8 cellular contexts compared by ENCODE assay signal in the genomic region with DNA sequence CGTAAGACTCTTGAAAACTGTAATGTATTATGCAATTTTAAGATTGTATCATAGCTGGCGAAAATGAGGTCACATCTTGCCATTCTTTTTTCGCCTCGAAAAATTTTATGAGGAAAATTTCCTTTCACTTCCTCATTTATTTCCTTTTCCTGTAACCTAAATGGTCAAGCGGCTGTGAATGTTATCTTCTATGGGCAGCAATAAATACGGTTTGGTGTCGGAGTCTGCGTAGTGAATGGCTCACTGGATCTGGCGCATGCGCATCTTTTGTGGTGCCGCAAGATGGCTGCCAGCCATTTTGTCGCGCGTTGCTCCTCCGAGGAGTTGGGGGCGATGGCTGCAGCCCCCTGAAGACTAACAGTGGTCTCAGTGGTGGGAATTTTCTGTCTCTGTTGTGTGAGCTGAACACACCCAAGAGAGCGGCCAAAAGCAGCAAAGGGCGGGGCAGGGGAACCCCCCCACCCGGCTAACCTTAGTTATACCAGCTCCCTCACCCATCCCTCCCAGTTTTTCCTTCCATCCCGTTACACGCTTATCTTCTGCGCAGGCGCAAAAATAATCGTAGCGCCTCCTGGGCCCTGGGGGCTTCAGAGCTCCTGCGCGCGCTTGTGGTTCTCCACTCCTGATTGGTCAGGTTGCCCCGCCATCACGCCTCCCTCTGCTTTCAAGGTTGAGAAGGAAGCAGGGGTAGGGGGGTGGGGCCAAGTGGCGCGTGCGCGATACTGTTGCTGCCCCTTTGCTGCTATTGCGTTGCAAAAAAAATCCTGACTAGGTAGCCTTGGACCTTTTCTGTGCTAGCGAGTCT. TPM values are rescaled to one million over a fixed set of nuclear protein-coding genes. Genes with fewer than 3 reads are reported as not detected.
DNase-seq lines count a peak whose midpoint lies in the region; ATAC-seq and TF ChIP-seq lines count a peak whose summit lies in the region.

A gene (plus strand): TSS at position 722 of the 805 bp plus-strand sequence. CDS start 568 bp downstream, outside the sequence.

- 0 to 1% (median 0%) methylated on average over 36 of the region's 36 CpGs for WGBS in ovary, 3 donors
- 1% methylated on average over 32 to 36 of the region's 36 CpGs for WGBS in thyroid gland, 2 donors

- H3K9me3 ChIP-seq in ovary (no peaks in the 10 kb centered on the region), thyroid gland (no peaks in the 10 kb centered on the region)

- no peak for TF ChIP-seq EP300 in ovary (IDR thresholded peaks at IDR 0.05)

- peak within 1 kb of the TSS; percentile 99 for H3K4me3 ChIP-seq in GM12865 (ENCODE audit: low read depth, low read length)
- peak within 1 kb of the TSS; percentile 55 for H3K4me3 ChIP-seq in ovary
- H3K4me3 ChIP-seq in thyroid gland (replicated peaks in 1 of 3): peak within 1 kb of the TSS; percentile 66 to 88 (median 73)

- H3K27me3 ChIP-seq in ovary: no peaks in the 10 kb centered on the region
- no peaks in the 10 kb centered on the region for H3K27me3 ChIP-seq in thyroid gland

- H3K4me1 ChIP-seq in ovary (ENCODE audit: insufficient read depth) (peaks cover 2% of the 10 kb centered on the region), thyroid gland (peaks cover 10 to 18% of the 10 kb centered on the region in 2 donors)

- intact Hi-C loops in Right ventricle myocardium inferior (cut with DNase I): loop anchor here (5.0 to 10.0 kb wide), 2 partner anchors 61 to 169 kb away; no protein-coding TSS in a partner anchor
- intact Hi-C loops in ovary (cut with DNase I): loop anchor here in 1 of 4 donors (10.0 kb wide), 1 partner anchor 51 kb away; no protein-coding TSS in a partner anchor
- intact Hi-C loops in thyroid gland (cut with DNase I): loop anchor here (10.0 kb wide), 1 partner anchor 101 kb away; no protein-coding TSS in a partner anchor

- H3K27ac ChIP-seq in ovary (peak within 1 kb of the TSS; percentile 86 to 98), thyroid gland (peak within 1 kb of the TSS; percentile 93 to 97 (median 96))

- TF ChIP-seq CTCF in GM12865 (IDR thresholded peaks at IDR 0.05; ENCODE audit: insufficient read depth, low read depth, low read length, missing control alignments): no peak
- peak in 1 of 3 donors; percentile 45 for TF ChIP-seq CTCF in ovary (IDR thresholded peaks at IDR 0.05)
- TF ChIP-seq CTCF in thyroid gland (IDR thresholded peaks at IDR 0.05): peak in 1 of 6 experiments; percentile 20

- ATAC-seq in HG02759 (IDR thresholded peaks at IDR 0.05; ENCODE audit: unreplicated experiment) (peak; percentile 82), Right ventricle myocardium inferior (peak; percentile 99)

- peak; percentile 75 for TF ChIP-seq POLR2A in ovary (IDR thresholded peaks at IDR 0.05)
- TF ChIP-seq POLR2A in thyroid gland (IDR thresholded peaks at IDR 0.05): peak in 1 of 2 donors; percentile 81

- H3K36me3 ChIP-seq in ovary (no peaks in the 10 kb centered on the region), thyroid gland (no peaks in the 10 kb centered on the region)

- DNase-seq in GM12865 (ENCODE audit: low read depth) (peak; percentile 100), NCI-H1417 (lab: John Stamatoyannopoulos, UW) (peak; percentile 99 to 100 (median 100)), SW 1271 (lab: John Stamatoyannopoulos, UW) (peak; percentile 91 to 95), Right ventricle myocardium inferior (ENCODE audit: missing footprints) (peak; percentile 99), ovary (peak; percentile 98 to 100 (median 99)), thyroid gland (peak; percentile 100)
- peak; percentile 97 for DNase-seq in activated naive CD8-positive, alpha-beta T cell treated with anti-CD3 and anti-CD28 coated beads, Interleukin-2, amount 50 U/mL, for 16 hours (ENCODE audit: low read depth, low spot score)

RNA-seq across cellular contexts. Expression of the gene that starts here (rescaled TPM):
- total RNA-seq in Right ventricle myocardium inferior (23.6 TPM), ovary (10 to 100 TPM; 18.2 to 55.6 (median 43.9) TPM), thyroid gland (10 to 100 TPM; 26.1 to 39.9 (median 31.6) TPM)
- polyA plus RNA-seq in ovary: 10 to 100 TPM; 20.3 to 53.2 TPM

Comparison
In these comparisons a context has a peak if more than half of its experiments do, and no peak if none do; other contexts are left out.
1. Peak in every context shown above with its lines: DNase-seq, ATAC-seq, H3K4me3 ChIP-seq and H3K27ac ChIP-seq.